Comparison of ENCODE assay signal across 23 cellular contexts in the genomic region with DNA sequence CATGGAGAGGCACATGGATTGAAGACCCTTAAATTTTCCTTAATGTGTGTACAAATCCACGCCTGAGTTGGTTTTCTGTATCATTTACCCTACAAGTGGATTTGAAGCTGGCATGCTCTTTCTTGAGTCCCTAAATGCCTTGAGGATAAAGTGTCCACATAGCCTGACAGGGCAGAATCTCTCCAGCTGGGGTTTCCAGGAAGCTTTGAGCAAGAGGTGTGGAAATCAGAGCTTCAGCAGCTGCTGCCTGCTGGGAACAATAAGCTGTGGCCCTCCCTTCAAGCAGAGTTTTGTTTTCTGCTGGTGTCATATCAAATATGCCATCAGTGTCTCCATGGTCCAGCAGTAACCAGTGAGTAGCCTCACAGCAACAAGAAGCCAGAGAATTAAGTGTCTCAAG.
"Had no signal": no experiment of that assay in that cellular context is flagged by ENCODE, and none has a peak within 500 bp of the region (broad histone marks: within the 10 kb centered on the region; RNA-seq: fewer than 3 reads in every experiment).

No MANE protein-coding gene starts in this region.

- H3K27me3 ChIP-seq: adrenal gland, ascending aorta, brain microvascular endothelial cell, testis, vagina had no signal

- DNase-seq: activated CD4-positive, alpha-beta T cell treated with anti-CD3 and anti-CD28 coated beads, Interleukin-2, amount 10 ng/mL, durations not matched to agents 7 days and 5 days; activated CD4-positive, CD25-positive, alpha-beta regulatory T cell treated with anti-CD3 and anti-CD28 coated beads, Interleukin-2, amount 50 U/mL, for 72 hours; activated gamma-delta T cell treated with Interleukin-2 at 50 U/mL for 16 hours; activated T-cell treated with anti-CD3 and anti-CD28 coated beads, Interleukin-2, amount 50 U/mL, for 1 hour; adrenal gland; brain microvascular endothelial cell; central memory CD4-positive, alpha-beta T cell; dermis blood vessel endothelial cell; effector CD8-positive, alpha-beta T cell; glutamatergic neuron; hippocampal formation; kidney glomerular epithelial cell; left ventricle myocardium inferior; naive thymus-derived CD4-positive, alpha-beta T cell; stimulated activated CD4-positive, alpha-beta T cell treated with anti-CD3 and anti-CD28 coated beads, Interleukin-2, amount 100 ng/mL, for 48 hours; stimulated activated CD8-positive, alpha-beta memory T cell treated with anti-CD3 and anti-CD28 coated beads, Interleukin-4, amount 100 ng/mL, for 48 hours; stimulated activated naive B cell treated with anti-CD40 and anti-IgM and Interleukin-4, amounts not matched to agents 10 μg/mL and 1 μg/mL and 100 μg/mL, for 72 hours; testis; WERI-Rb-1 had no signal

- H3K27ac ChIP-seq: adrenal gland, ascending aorta, brain microvascular endothelial cell, left ventricle myocardium inferior, testis, vagina, WERI-Rb-1 had no signal

- H3K36me3 ChIP-seq: adrenal gland, ascending aorta, brain microvascular endothelial cell, left ventricle myocardium inferior, vagina, WERI-Rb-1 had no signal

- ATAC-seq: esophagus mucosa; naive thymus-derived CD4-positive, alpha-beta T cell; sciatic nerve; stimulated activated naive B cell treated with anti-CD40 and anti-IgM and Interleukin-4, amounts not matched to agents 10 μg/mL and 1 μg/mL and 100 μg/mL, for 72 hours had no signal

- H3K9me3 ChIP-seq: adrenal gland, ascending aorta, left ventricle myocardium inferior, testis, vagina had no signal

- H3K4me3 ChIP-seq: adrenal gland, ascending aorta, left ventricle myocardium inferior, testis, vagina had no signal

- H3K4me1 ChIP-seq: adrenal gland, testis, vagina had no signal
